27 cellular contexts compared by ENCODE assay signal in genomic region chr17:60964160-60964559, GRCh38.
"Had no signal": no experiment of that assay in that cellular context is flagged by ENCODE, and none has a peak within 500 bp of the region (broad histone marks: within the 10 kb centered on the region; RNA-seq: fewer than 3 reads in every experiment).

No MANE protein-coding gene starts in this region.

- H3K4me3 ChIP-seq: stomach, suprapubic skin, testis, thoracic aorta, thyroid gland, tibial artery, tibial nerve, transverse colon, upper lobe of left lung, upper lobe of right lung, uterus, vagina had no signal

- H3K4me3 Mint-ChIP-seq: stimulated activated effector memory CD8-positive, alpha-beta T cell treated with anti-CD3 and anti-CD28 coated beads, Interleukin-12 subunit alpha, Interleukin-12 subunit beta, amount 100 ng/mL, for 72 hours; stimulated activated memory B cell treated with anti-CD40 and anti-IgM and Interleukin-4, amounts not matched to agents 10 μg/mL and 1 μg/mL and 100 μg/mL, for 72 hours; stimulated activated naive B cell treated with anti-CD40 and anti-IgM and Interleukin-4, amounts not matched to agents 10 μg/mL and 1 μg/mL and 100 μg/mL, for 72 hours; stimulated activated naive CD8-positive, alpha-beta T cell treated with anti-CD3 and anti-CD28 coated beads, Interleukin-15, amount 100 ng/mL, for 72 hours; stimulated activated naive CD8-positive, alpha-beta T cell treated with anti-CD3 and anti-CD28 coated beads, Interleukin-15, Interleukin-2, amounts not matched to agents 100 ng/mL and 50 ng/mL, for 24 hours; type B pancreatic cell had no signal

- H3K36me3 ChIP-seq: thyroid gland, upper lobe of left lung, upper lobe of right lung, uterus had no signal

- H3K9me3 ChIP-seq: testis, thyroid gland, upper lobe of right lung had no signal

- H3K27ac ChIP-seq: stomach, suprapubic skin, testis, thoracic aorta, thyroid gland, tibial artery, tibial nerve, transverse colon, upper lobe of left lung, upper lobe of right lung, uterus, vagina had no signal

- DNase-seq: stimulated activated CD4-positive, alpha-beta T cell treated with anti-CD3 and anti-CD28 coated beads, Interleukin-2, amount 100 ng/mL, for 48 hours; stimulated activated CD4-positive, alpha-beta T cell treated with anti-CD3 and anti-CD28 coated beads, Interleukin-4, amount 100 ng/mL, for 1 hour; stimulated activated CD4-positive, alpha-beta T cell treated with anti-CD3 and anti-CD28 coated beads, Interleukin-4, amount 100 ng/mL, for 24 hours; stimulated activated CD4-positive, alpha-beta T cell treated with anti-CD3 and anti-CD28 coated beads, Interleukin-4, amount 100 ng/mL, for 4 hours; stimulated activated CD8-positive, alpha-beta memory T cell treated with anti-CD3 and anti-CD28 coated beads, Interleukin-4, amount 100 ng/mL, for 48 hours; stimulated activated naive B cell treated with anti-CD40 and anti-IgM and Interleukin-4, amounts not matched to agents 10 μg/mL and 1 μg/mL and 100 μg/mL, for 72 hours; stimulated activated naive CD4-positive, alpha-beta T cell; stimulated activated naive CD4-positive, alpha-beta T cell treated with Interleukin-2 at 50 U/mL for 16 hours; stimulated activated naive CD8-positive, alpha-beta T cell treated with anti-CD3 and anti-CD28 coated beads, Interleukin-15, amount 100 ng/mL, for 72 hours; stimulated activated naive CD8-positive, alpha-beta T cell treated with anti-CD3 and anti-CD28 coated beads, Interleukin-15, Interleukin-2, amounts not matched to agents 100 U/mL and 50 U/mL, for 24 hours; stomach; substantia nigra; testis; thyroid gland; tibial artery; transverse colon; upper lobe of left lung; upper lobe of right lung; uterus had no signal

- H3K27ac Mint-ChIP-seq: stimulated activated effector memory CD8-positive, alpha-beta T cell treated with anti-CD3 and anti-CD28 coated beads, Interleukin-12 subunit alpha, Interleukin-12 subunit beta, amount 100 ng/mL, for 72 hours; stimulated activated memory B cell treated with anti-CD40 and anti-IgM and Interleukin-4, amounts not matched to agents 10 μg/mL and 1 μg/mL and 100 μg/mL, for 72 hours; stimulated activated naive B cell treated with anti-CD40 and anti-IgM and Interleukin-4, amounts not matched to agents 10 μg/mL and 1 μg/mL and 100 μg/mL, for 72 hours; stimulated activated naive CD8-positive, alpha-beta T cell treated with anti-CD3 and anti-CD28 coated beads, Interleukin-15, amount 100 ng/mL, for 72 hours; stimulated activated naive CD8-positive, alpha-beta T cell treated with anti-CD3 and anti-CD28 coated beads, Interleukin-15, Interleukin-2, amounts not matched to agents 100 ng/mL and 50 ng/mL, for 24 hours; type B pancreatic cell had no signal

- H3K27me3 ChIP-seq: stomach, suprapubic skin, testis, thyroid gland, tibial artery, tibial nerve, transverse colon, upper lobe of left lung, upper lobe of right lung, uterus, vagina had no signal

- H3K4me1 ChIP-seq: stomach, suprapubic skin, testis, thyroid gland, tibial artery, tibial nerve, transverse colon, upper lobe of left lung, upper lobe of right lung, uterus, vagina had no signal

- ATAC-seq: stimulated activated effector memory CD8-positive, alpha-beta T cell treated with anti-CD3 and anti-CD28 coated beads, Interleukin-12 subunit alpha, Interleukin-12 subunit beta, amount 100 ng/mL, for 72 hours; stimulated activated memory B cell treated with anti-CD40 and anti-IgM and Interleukin-4, amounts not matched to agents 10 μg/mL and 1 μg/mL and 100 μg/mL, for 72 hours; stimulated activated naive B cell treated with anti-CD40 and anti-IgM and Interleukin-4, amounts not matched to agents 10 μg/mL and 1 μg/mL and 100 μg/mL, for 72 hours; stimulated activated naive CD8-positive, alpha-beta T cell treated with anti-CD3 and anti-CD28 coated beads, Interleukin-15, amount 100 ng/mL, for 72 hours; stimulated activated naive CD8-positive, alpha-beta T cell treated with anti-CD3 and anti-CD28 coated beads, Interleukin-15, Interleukin-2, amounts not matched to agents 100 U/mL and 50 U/mL, for 24 hours; upper lobe of right lung had no signal

- H3K27me3 Mint-ChIP-seq: stimulated activated memory B cell treated with anti-CD40 and anti-IgM and Interleukin-4, amounts not matched to agents 10 μg/mL and 1 μg/mL and 100 μg/mL, for 72 hours; stimulated activated naive CD8-positive, alpha-beta T cell treated with anti-CD3 and anti-CD28 coated beads, Interleukin-15, amount 100 ng/mL, for 72 hours; stimulated activated naive CD8-positive, alpha-beta T cell treated with anti-CD3 and anti-CD28 coated beads, Interleukin-15, Interleukin-2, amounts not matched to agents 100 ng/mL and 50 ng/mL, for 24 hours; type B pancreatic cell had no signal

- H3K4me1 Mint-ChIP-seq: stimulated activated effector memory CD8-positive, alpha-beta T cell treated with anti-CD3 and anti-CD28 coated beads, Interleukin-12 subunit alpha, Interleukin-12 subunit beta, amount 100 ng/mL, for 72 hours; stimulated activated memory B cell treated with anti-CD40 and anti-IgM and Interleukin-4, amounts not matched to agents 10 μg/mL and 1 μg/mL and 100 μg/mL, for 72 hours; stimulated activated naive B cell treated with anti-CD40 and anti-IgM and Interleukin-4, amounts not matched to agents 10 μg/mL and 1 μg/mL and 100 μg/mL, for 72 hours; stimulated activated naive CD8-positive, alpha-beta T cell treated with anti-CD3 and anti-CD28 coated beads, Interleukin-15, amount 100 ng/mL, for 72 hours had no signal

- H3K36me3 Mint-ChIP-seq: stimulated activated effector memory CD8-positive, alpha-beta T cell treated with anti-CD3 and anti-CD28 coated beads, Interleukin-12 subunit alpha, Interleukin-12 subunit beta, amount 100 ng/mL, for 72 hours had no signal
